14 cellular contexts compared by ENCODE assay signal in genomic region chr9:126745574-126746411, GRCh38. TPM values are rescaled to one million over a fixed set of nuclear protein-coding genes. Genes with fewer than 3 reads are reported as not detected.
DNase-seq lines count a peak whose midpoint lies in the region; ATAC-seq and TF ChIP-seq lines count a peak whose summit lies in the region.
"Had no signal": no experiment of that assay in that cellular context is flagged by ENCODE, and none has a peak within 500 bp of the region (broad histone marks: within the 10 kb centered on the region; RNA-seq: fewer than 3 reads in every experiment).

No MANE protein-coding gene starts in this region.

- H3K27ac ChIP-seq in KOPT-K1 (ENCODE audit: low read depth, low read length, poor library complexity, severe bottlenecking), result peak overlapping the region; percentile 35
- H3K27ac ChIP-seq: heart left ventricle, thoracic aorta had no signal

- no peaks in the 10 kb centered on the region for H3K9me3 ChIP-seq in KOPT-K1 (ENCODE audit: insufficient read depth, low read length, poor library complexity, severe bottlenecking)
- H3K9me3 ChIP-seq in MG63, result no peaks in the 10 kb centered on the region
- H3K9me3 ChIP-seq: heart left ventricle, thoracic aorta had no signal

- DNase-seq in activated CD8-positive, alpha-beta memory T cell treated with anti-CD3 and anti-CD28 coated beads for 24 hours, result peak; percentile 43
- no peak for DNase-seq in activated CD8-positive, alpha-beta memory T cell treated with anti-CD3 and anti-CD28 coated beads, Interleukin-2, amount 50 U/mL, for 48 hours
- no peak for DNase-seq in stimulated activated effector memory CD8-positive, alpha-beta T cell treated with anti-CD3 and anti-CD28 coated beads, Interleukin-12 subunit alpha, Interleukin-12 subunit beta, amount 100 ng/mL, for 72 hours (ENCODE audit: low spot score in 2 of 2)
- DNase-seq in MG63 (no peak), HEK293T (ENCODE audit: extremely low spot score) (no peak)
- DNase-seq: central memory CD4-positive, alpha-beta T cell; heart left ventricle; NCI-H1092; OCI-M1; SW 1271 had no signal

- H3K27me3 Mint-ChIP-seq in activated T-helper 17 cell treated with anti-CD3 and anti-CD28 coated beads, Interleukin-2, amount 50 U/mL, for 72 hours, result peaks cover under 1% of the 10 kb centered on the region

- no peak overlapping the region for H3K4me3 ChIP-seq in MG63
- H3K4me3 ChIP-seq: heart left ventricle, thoracic aorta had no signal

- H3K27me3 ChIP-seq in MG63, result peaks cover 10% of the 10 kb centered on the region; the same call in 1 of the 2 replicates

- H3K36me3 ChIP-seq in KOPT-K1 (ENCODE audit: insufficient read depth, low read length) (no peaks in the 10 kb centered on the region), MG63 (no peaks in the 10 kb centered on the region)
- H3K36me3 ChIP-seq: heart left ventricle, thoracic aorta had no signal

- H3K9me3 Mint-ChIP-seq in activated T-helper 17 cell treated with anti-CD3 and anti-CD28 coated beads, Interleukin-2, amount 50 U/mL, for 72 hours, result no peaks in the 10 kb centered on the region
- H3K9me3 Mint-ChIP-seq in stimulated activated effector memory CD8-positive, alpha-beta T cell treated with anti-CD3 and anti-CD28 coated beads, Interleukin-12 subunit alpha, Interleukin-12 subunit beta, amount 100 ng/mL, for 72 hours, result no peaks in the 10 kb centered on the region

- CTCF ChIA-PET in HEK293T (lab: Yijun Ruan, JAX), result no interaction called here

- POLR2A ChIA-PET in HEK293T (lab: Yijun Ruan, JAX), result no interaction called here

- peaks cover 17% of the 10 kb centered on the region for H3K4me1 Mint-ChIP-seq in activated T-helper 17 cell treated with anti-CD3 and anti-CD28 coated beads, Interleukin-2, amount 50 U/mL, for 72 hours
- peaks cover 27% of the 10 kb centered on the region for H3K4me1 Mint-ChIP-seq in stimulated activated effector memory CD8-positive, alpha-beta T cell treated with anti-CD3 and anti-CD28 coated beads, Interleukin-12 subunit alpha, Interleukin-12 subunit beta, amount 100 ng/mL, for 72 hours

- ATAC-seq in activated T-helper 17 cell treated with anti-CD3 and anti-CD28 coated beads, Interleukin-2, amount 50 U/mL, for 72 hours (replicated peaks), result peak; percentile 65
- ATAC-seq in stimulated activated effector memory CD8-positive, alpha-beta T cell treated with anti-CD3 and anti-CD28 coated beads, Interleukin-12 subunit alpha, Interleukin-12 subunit beta, amount 100 ng/mL, for 72 hours, result peak; percentile 75
- no peak for ATAC-seq in GM18517 (IDR thresholded peaks at IDR 0.05; ENCODE audit: unreplicated experiment)
- ATAC-seq: heart left ventricle had no signal

- no peaks in the 10 kb centered on the region for H3K36me3 Mint-ChIP-seq in activated T-helper 17 cell treated with anti-CD3 and anti-CD28 coated beads, Interleukin-2, amount 50 U/mL, for 72 hours (ENCODE audit: low read depth)
- no peaks in the 10 kb centered on the region for H3K36me3 Mint-ChIP-seq in stimulated activated effector memory CD8-positive, alpha-beta T cell treated with anti-CD3 and anti-CD28 coated beads, Interleukin-12 subunit alpha, Interleukin-12 subunit beta, amount 100 ng/mL, for 72 hours

- H3K27ac Mint-ChIP-seq in activated T-helper 17 cell treated with anti-CD3 and anti-CD28 coated beads, Interleukin-2, amount 50 U/mL, for 72 hours, result peak overlapping the region; percentile 3
- peak overlapping the region; percentile 11 for H3K27ac Mint-ChIP-seq in stimulated activated effector memory CD8-positive, alpha-beta T cell treated with anti-CD3 and anti-CD28 coated beads, Interleukin-12 subunit alpha, Interleukin-12 subunit beta, amount 100 ng/mL, for 72 hours

- no peak overlapping the region for H3K4me3 Mint-ChIP-seq in activated T-helper 17 cell treated with anti-CD3 and anti-CD28 coated beads, Interleukin-2, amount 50 U/mL, for 72 hours
- peak overlapping the region; percentile 1 for H3K4me3 Mint-ChIP-seq in stimulated activated effector memory CD8-positive, alpha-beta T cell treated with anti-CD3 and anti-CD28 coated beads, Interleukin-12 subunit alpha, Interleukin-12 subunit beta, amount 100 ng/mL, for 72 hours

TF ChIP-seq in HEK293T, 16 proteins besides CTCF, POLR2A, EP300 and RAD21:
- TF ChIP-seq FOXM1 (IDR thresholded peaks at IDR 0.05; ENCODE audit: borderline replicate concordance) (no peak), SP1 (IDR thresholded peaks at IDR 0.05) (no peak), SUZ12 (IDR thresholded peaks at IDR 0.05) (no peak), TARDBP (IDR thresholded peaks at IDR 0.05) (no peak), PKNOX1 (IDR thresholded peaks at IDR 0.05) (no peak), L3MBTL2 (conservative IDR thresholded peaks at IDR 0.05) (no peak), FOXK2 (IDR thresholded peaks at IDR 0.05) (no peak), HDGF (IDR thresholded peaks at IDR 0.05; ENCODE audit: borderline replicate concordance) (no peak), ZNF384 (IDR thresholded peaks at IDR 0.05) (no peak), LEF1 (IDR thresholded peaks at IDR 0.05; ENCODE audit: borderline replicate concordance) (no peak), BHLHE40 (IDR thresholded peaks at IDR 0.05; ENCODE audit: borderline replicate concordance) (no peak), CTBP1 (IDR thresholded peaks at IDR 0.05; ENCODE audit: borderline replicate concordance) (no peak), FOXA1 (IDR thresholded peaks at IDR 0.05) (no peak), ARNT (IDR thresholded peaks at IDR 0.05) (no peak), ELF4 (IDR thresholded peaks at IDR 0.05) (no peak), NFRKB (IDR thresholded peaks at IDR 0.05) (no peak)
TF ChIP-seq in HEK293T: peak in this region for 0.

RNA-seq across cellular contexts. Expression of gene ZBTB43, which starts 59.0 kb away (rescaled TPM):
- 10 to 100 TPM; 27.4 to 31.3 TPM for total RNA-seq in activated T-helper 17 cell treated with anti-CD3 and anti-CD28 coated beads, Interleukin-2, amount 50 U/mL, for 72 hours
- 3.2 and 3.8 TPM in 2 replicates for total RNA-seq in MG63 (2014; rRNA removed; shearing (Covaris generic); ENCODE audit: low replicate concordance)
